Comparison of ENCODE assay signal across 1 cellular context in the genomic region with DNA sequence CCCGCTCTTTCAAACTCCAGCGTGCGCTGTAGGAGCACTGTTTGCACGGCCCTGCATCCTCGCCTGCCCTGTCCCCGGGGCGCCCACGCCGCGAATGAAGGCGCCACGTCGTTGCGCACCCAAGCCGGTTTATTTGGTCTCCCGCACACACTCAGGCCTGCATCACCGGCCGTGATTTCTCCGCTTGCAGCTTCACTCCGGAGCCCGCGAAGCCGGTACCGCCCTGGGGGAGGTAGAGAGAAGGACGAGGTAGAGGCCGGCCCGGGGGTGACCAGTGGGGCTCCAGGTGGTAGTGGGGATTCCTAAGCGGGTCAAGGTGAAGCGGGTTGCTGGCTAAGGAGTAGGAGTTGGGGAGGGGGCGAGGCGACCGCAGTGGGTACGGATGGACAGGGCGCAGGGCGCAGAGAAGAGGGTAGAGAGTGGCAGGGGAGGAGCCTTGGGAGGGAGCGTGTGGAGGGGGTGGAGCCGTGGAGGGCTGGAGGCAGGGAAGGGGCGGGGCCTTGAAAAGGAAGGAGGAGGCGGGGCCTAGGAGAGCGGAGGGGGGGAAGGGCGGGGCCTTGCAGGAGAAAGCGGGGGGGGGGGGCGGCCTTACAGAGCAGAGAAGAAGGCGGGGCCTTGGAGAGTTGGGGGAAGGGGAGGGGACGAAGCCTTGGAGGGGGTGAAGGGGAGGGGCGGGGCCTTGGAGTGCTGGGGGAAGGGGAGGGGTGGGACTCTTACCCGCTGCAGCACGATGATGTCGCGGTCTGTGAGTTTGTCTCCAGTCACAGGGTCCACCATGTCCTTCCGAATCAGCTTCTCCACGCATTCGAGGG.
TF ChIP-seq lines count a peak whose summit lies in the region.

No MANE protein-coding gene starts in this region.

TF ChIP-seq in A549, 52 proteins besides CTCF, POLR2A, EP300 and RAD21:
- TF ChIP-seq USF2 (IDR thresholded peaks at IDR 0.05) (no peak), SMC3 (IDR thresholded peaks at IDR 0.05) (no peak), RNF2 (IDR thresholded peaks at IDR 0.05; ENCODE audit: borderline replicate concordance, low read depth) (no peak), EHF (CRISPR knock-in tag; IDR thresholded peaks at IDR 0.05) (no peak), HMGXB4 (CRISPR knock-in tag; IDR thresholded peaks at IDR 0.05; ENCODE audit: borderline replicate concordance) (no peak), HOXA7 (CRISPR knock-in tag; IDR thresholded peaks at IDR 0.05) (no peak), FOXS1 (CRISPR knock-in tag; IDR thresholded peaks at IDR 0.05) (no peak), ESRRA (IDR thresholded peaks at IDR 0.05; ENCODE audit: borderline replicate concordance, low read length) (no peak), PHF8 (IDR thresholded peaks at IDR 0.05; ENCODE audit: borderline replicate concordance, low read depth) (no peak), RFX5 (IDR thresholded peaks at IDR 0.05) (no peak), HES2 (IDR thresholded peaks at IDR 0.05) (no peak), NFE2L2 (conservative IDR thresholded peaks at IDR 0.05; ENCODE audit: low read length) (no peak), CEBPB (IDR thresholded peaks at IDR 0.05) (no peak), CHD2 (IDR thresholded peaks at IDR 0.05; ENCODE audit: low read length, partially characterized antibody) (no peak), FOSL2 (IDR thresholded peaks at IDR 0.05) (no peak), FOSL2 (CRISPR knock-in tag; IDR thresholded peaks at IDR 0.05) (no peak), KDM1A (IDR thresholded peaks at IDR 0.05; ENCODE audit: low read depth) (no peak)
- TF ChIP-seq, protein P1, sequence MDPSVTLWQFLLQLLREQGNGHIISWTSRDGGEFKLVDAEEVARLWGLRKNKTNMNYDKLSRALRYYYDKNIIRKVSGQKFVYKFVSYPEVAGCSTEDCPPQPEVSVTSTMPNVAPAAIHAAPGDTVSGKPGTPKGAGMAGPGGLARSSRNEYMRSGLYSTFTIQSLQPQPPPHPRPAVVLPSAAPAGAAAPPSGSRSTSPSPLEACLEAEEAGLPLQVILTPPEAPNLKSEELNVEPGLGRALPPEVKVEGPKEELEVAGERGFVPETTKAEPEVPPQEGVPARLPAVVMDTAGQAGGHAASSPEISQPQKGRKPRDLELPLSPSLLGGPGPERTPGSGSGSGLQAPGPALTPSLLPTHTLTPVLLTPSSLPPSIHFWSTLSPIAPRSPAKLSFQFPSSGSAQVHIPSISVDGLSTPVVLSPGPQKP (IDR thresholded peaks at IDR 0.05; ENCODE audit: low read depth, low read length), result no peak
- TF ChIP-seq, protein P2, sequence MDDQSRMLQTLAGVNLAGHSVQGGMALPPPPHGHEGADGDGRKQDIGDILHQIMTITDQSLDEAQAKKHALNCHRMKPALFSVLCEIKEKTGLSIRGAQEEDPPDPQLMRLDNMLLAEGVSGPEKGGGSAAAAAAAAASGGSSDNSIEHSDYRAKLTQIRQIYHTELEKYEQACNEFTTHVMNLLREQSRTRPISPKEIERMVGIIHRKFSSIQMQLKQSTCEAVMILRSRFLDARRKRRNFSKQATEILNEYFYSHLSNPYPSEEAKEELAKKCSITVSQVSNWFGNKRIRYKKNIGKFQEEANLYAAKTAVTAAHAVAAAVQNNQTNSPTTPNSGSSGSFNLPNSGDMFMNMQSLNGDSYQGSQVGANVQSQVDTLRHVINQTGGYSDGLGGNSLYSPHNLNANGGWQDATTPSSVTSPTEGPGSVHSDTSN (IDR thresholded peaks at IDR 0.05), result no peak
